Comparison of ENCODE assay signal across 1 cellular context in genomic region chr17:81295678-81296381, GRCh38.
TF ChIP-seq lines count a peak whose summit lies in the region.

No MANE protein-coding gene starts in this region.

TF ChIP-seq in HepG2, 621 proteins besides CTCF, POLR2A, EP300 and RAD21 (continued from another document and continues in another):
- TF ChIP-seq FUBP1 (CRISPR knock-in tag; IDR thresholded peaks at IDR 0.05; ENCODE audit: borderline replicate concordance): no peak
- no peak for TF ChIP-seq ZNF691 (CRISPR knock-in tag; IDR thresholded peaks at IDR 0.05; ENCODE audit: borderline replicate concordance, low read depth)
- TF ChIP-seq ZNF788 (CRISPR knock-in tag; IDR thresholded peaks at IDR 0.05; ENCODE audit: borderline replicate concordance): peak; percentile 39; the same call in 1 of the 2 replicates
- TF ChIP-seq ZIK1 (CRISPR knock-in tag; IDR thresholded peaks at IDR 0.05; ENCODE audit: borderline replicate concordance, low read depth): peak; percentile 24; the same call in 1 of the 2 replicates
- TF ChIP-seq MZF1 (CRISPR knock-in tag; IDR thresholded peaks at IDR 0.05; ENCODE audit: borderline replicate concordance): no peak
- no peak for TF ChIP-seq ZNF124 (CRISPR knock-in tag; IDR thresholded peaks at IDR 0.05)
- TF ChIP-seq PPARG (CRISPR knock-in tag; conservative IDR thresholded peaks at IDR 0.05): 0 out of 2 replicates have a peak, but pooled peaks have one; percentile 6
- TF ChIP-seq ZBTB46 (CRISPR knock-in tag; IDR thresholded peaks at IDR 0.05; ENCODE audit: borderline replicate concordance): no peak
- no peak for TF ChIP-seq ZKSCAN8 (CRISPR knock-in tag; IDR thresholded peaks at IDR 0.05; ENCODE audit: borderline replicate concordance)
- no peak for TF ChIP-seq ZNF296 (CRISPR knock-in tag; conservative IDR thresholded peaks at IDR 0.05)
- no peak for TF ChIP-seq BCL6 (CRISPR knock-in tag; IDR thresholded peaks at IDR 0.05)
- TF ChIP-seq RARG (CRISPR knock-in tag; IDR thresholded peaks at IDR 0.05; ENCODE audit: low read depth): no peak
- no peak for TF ChIP-seq ZNF441 (CRISPR knock-in tag; IDR thresholded peaks at IDR 0.05; ENCODE audit: borderline replicate concordance)
- TF ChIP-seq MED8 (CRISPR knock-in tag; IDR thresholded peaks at IDR 0.05; ENCODE audit: insufficient replicate concordance): no peak
- no peak for TF ChIP-seq ZNF556 (CRISPR knock-in tag; IDR thresholded peaks at IDR 0.05; ENCODE audit: borderline replicate concordance)
- no peak for TF ChIP-seq MNT (IDR thresholded peaks at IDR 0.05)
- no peak for TF ChIP-seq CSRNP2 (CRISPR knock-in tag; conservative IDR thresholded peaks at IDR 0.05; ENCODE audit: low read depth)
- TF ChIP-seq FOXP4 (CRISPR knock-in tag; IDR thresholded peaks at IDR 0.05): no peak
- TF ChIP-seq IRF9 (CRISPR knock-in tag; IDR thresholded peaks at IDR 0.05; ENCODE audit: borderline replicate concordance): peak; percentile 43; the same call in 1 of the 2 replicates
- no peak for TF ChIP-seq ATF7 (IDR thresholded peaks at IDR 0.05)
- no peak for TF ChIP-seq ATF7 (CRISPR knock-in tag; IDR thresholded peaks at IDR 0.05)
- 0 out of 2 replicates have a peak, but pooled peaks have one; percentile 27 for TF ChIP-seq SNAPC4 (CRISPR knock-in tag; IDR thresholded peaks at IDR 0.05)
- TF ChIP-seq MAX (IDR thresholded peaks at IDR 0.05): no peak
- no peak for TF ChIP-seq BHLHE40 (IDR thresholded peaks at IDR 0.05; ENCODE audit: low read length)
- TF ChIP-seq MTA3 (CRISPR knock-in tag; IDR thresholded peaks at IDR 0.05): no peak
- TF ChIP-seq ZNF558 (CRISPR knock-in tag; IDR thresholded peaks at IDR 0.05; ENCODE audit: borderline replicate concordance): peak; percentile 59; the same call in 1 of the 2 replicates
- TF ChIP-seq ZNF280B (CRISPR knock-in tag; IDR thresholded peaks at IDR 0.05; ENCODE audit: borderline replicate concordance): no peak
- no peak for TF ChIP-seq PCBP2 (optimal IDR thresholded peaks at IDR 0.05; ENCODE audit: low read depth, low read length, poor library complexity, severe bottlenecking)
- no peak for TF ChIP-seq IKZF1 (IDR thresholded peaks at IDR 0.05)
- no peak for TF ChIP-seq ZNF747 (CRISPR knock-in tag; IDR thresholded peaks at IDR 0.05; ENCODE audit: borderline replicate concordance)
- no peak for TF ChIP-seq ZBTB10 (CRISPR knock-in tag; IDR thresholded peaks at IDR 0.05; ENCODE audit: borderline replicate concordance)
- no peak; the same call in 1 of the 2 replicates for TF ChIP-seq ZNF446 (CRISPR knock-in tag; IDR thresholded peaks at IDR 0.05)
- TF ChIP-seq ZMYM2 (CRISPR knock-in tag; IDR thresholded peaks at IDR 0.05): 0 out of 2 replicates have a peak, but pooled peaks have one; percentile 20
- no peak for TF ChIP-seq DBP (CRISPR knock-in tag; IDR thresholded peaks at IDR 0.05; ENCODE audit: not compliant biosample characterization)
- TF ChIP-seq ZNF678 (CRISPR knock-in tag; IDR thresholded peaks at IDR 0.05): no peak
